ENCODE assay signal across 8 cellular contexts in the genomic region with DNA sequence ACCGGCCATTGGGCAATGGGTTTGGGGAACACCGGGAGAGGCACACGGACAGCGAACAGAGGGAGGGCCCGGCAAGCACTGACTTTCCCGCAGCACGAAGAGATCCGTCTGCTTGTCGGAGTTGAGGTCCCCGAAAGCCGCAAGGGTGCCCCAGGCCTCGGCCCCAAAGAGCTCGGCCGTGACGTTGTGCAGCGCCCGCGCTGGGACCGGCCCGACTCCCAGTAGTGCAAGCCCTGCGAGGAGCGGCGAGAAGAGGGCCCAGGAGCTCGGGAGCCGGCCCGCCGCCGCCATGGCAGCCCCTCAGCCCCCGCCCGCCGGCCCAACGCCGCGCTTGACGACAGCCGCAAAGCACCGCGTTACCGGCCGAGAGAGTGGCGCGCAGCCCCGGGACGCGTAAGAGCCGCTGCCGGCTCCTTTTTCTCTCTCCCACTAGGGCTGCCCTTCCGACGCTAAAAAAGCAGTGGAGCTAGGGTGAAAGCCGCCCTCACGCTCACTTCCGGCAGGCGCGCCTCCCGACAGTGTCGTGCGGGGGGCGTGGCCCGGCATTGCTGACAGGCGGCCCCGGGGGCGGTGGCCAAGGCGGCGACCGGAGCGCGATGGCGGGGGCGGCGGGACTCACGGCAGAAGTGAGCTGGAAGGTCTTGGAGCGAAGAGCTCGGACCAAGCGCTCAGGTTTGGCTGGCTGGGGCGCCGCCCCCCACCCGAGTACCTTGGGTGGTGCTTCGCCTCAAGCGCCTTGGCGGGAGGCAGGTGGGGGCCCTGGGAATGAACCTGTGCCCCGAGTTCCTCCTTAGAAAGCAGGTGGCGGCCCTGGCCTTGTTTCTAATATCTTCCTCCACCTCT. TPM values are rescaled to one million over a fixed set of nuclear protein-coding genes. Genes with fewer than 3 reads are reported as not detected.
DNase-seq lines count a peak whose midpoint lies in the region; ATAC-seq and TF ChIP-seq lines count a peak whose summit lies in the region.

ITFG1 (minus strand) TSS at position 309 of the 843 bp plus-strand sequence; CDS start at position 291, 18 bp downstream.
PHKB (plus strand) TSS at position 577 of the 843 bp plus-strand sequence; CDS start at position 597, 20 bp downstream.

- peaks cover 49% of the 10 kb centered on the region for H3K79me2 ChIP-seq in ACC112 (ENCODE audit: control insufficient read depth, insufficient read depth, low read length, unreplicated experiment)

- H3K27ac ChIP-seq in ACC112 (ENCODE audit: low read depth, low read length) (peak within 1 kb of the TSS; percentile 96), WERI-Rb-1 (peak within 1 kb of the TSS; percentile 99), breast epithelium (peak within 1 kb of the TSS; percentile 95 to 96), skeletal muscle tissue (ENCODE audit: low read depth, low read length) (peak within 1 kb of the TSS; percentile 96)

- DNase-seq in NCI-H2196 (lab: John Stamatoyannopoulos, UW; ENCODE audit: unreplicated experiment): peak; percentile 75
- DNase-seq in WERI-Rb-1: peak; percentile 92
- peak; percentile 80 to 84 for DNase-seq in breast epithelium (ENCODE audit: low spot score in 2 of 2)

- TF ChIP-seq POLR2A in GM18526 (IDR thresholded peaks at IDR 0.05; ENCODE audit: extremely low read depth, insufficient read length): peak; percentile 83
- TF ChIP-seq POLR2A in breast epithelium (IDR thresholded peaks at IDR 0.05): no peak

- H2AFZ ChIP-seq in ACC112 (ENCODE audit: low read length, unreplicated experiment): peak within 1 kb of the TSS; percentile 95

- intact Hi-C loops in breast epithelium (cut with DNase I; ENCODE audit: low total_unique reads): no loop called here

- H3K4me3 ChIP-seq in ACC112 (ENCODE audit: low read depth, low read length) (peak within 1 kb of the TSS; percentile 93), WERI-Rb-1 (ENCODE audit: low read depth, low read length) (peak within 1 kb of the TSS; percentile 62), breast epithelium (peak within 1 kb of the TSS; percentile 79 to 92 (median 89)), iPS-18c (ENCODE audit: insufficient read depth, low read depth, low read length) (peak within 1 kb of the TSS; percentile 98), skeletal muscle tissue (ENCODE audit: low read length in 3 of 3) (peak within 1 kb of the TSS; percentile 95 to 99 (median 98))

- TF ChIP-seq CTCF in WERI-Rb-1 (IDR thresholded peaks at IDR 0.05; ENCODE audit: low read depth, low read length) (no peak), breast epithelium (IDR thresholded peaks at IDR 0.05) (no peak)

- H3K36me3 ChIP-seq in ACC112 (ENCODE audit: insufficient read depth, low read length) (0 out of 2 replicates have a peak, but pooled peaks cover 4% of the 10 kb centered on the region), WERI-Rb-1 (peaks cover 14% of the 10 kb centered on the region), breast epithelium (no peaks in the 10 kb centered on the region), skeletal muscle tissue (ENCODE audit: control insufficient read depth in 3 of 3, insufficient read depth in 3 of 3, low read length in 3 of 3) (peaks cover 0 to 11% (median 2%) of the 10 kb centered on the region in 3 donors)

- peaks cover 36% of the 10 kb centered on the region for H3K4me1 ChIP-seq in ACC112 (ENCODE audit: control insufficient read depth, insufficient read depth, low read length, unreplicated experiment)
- peaks cover 4 to 23% of the 10 kb centered on the region in 2 donors for H3K4me1 ChIP-seq in breast epithelium
- peaks cover 29 to 42% (median 33%) of the 10 kb centered on the region in 3 donors for H3K4me1 ChIP-seq in skeletal muscle tissue (ENCODE audit: control insufficient read depth in 3 of 3, insufficient read depth in 3 of 3, low read length in 3 of 3)

- ATAC-seq in HG03064 (IDR thresholded peaks at IDR 0.05; ENCODE audit: low read depth, unreplicated experiment): peak; percentile 70

- H3K9ac ChIP-seq in skeletal muscle tissue (ENCODE audit: low read depth in 1 of 3, low read length in 3 of 3): peak within 1 kb of the TSS; percentile 96 to 97 (median 96)

- H3K27me3 ChIP-seq in ACC112 (ENCODE audit: insufficient read depth, low read length): no peaks in the 10 kb centered on the region
- H3K27me3 ChIP-seq in WERI-Rb-1 (ENCODE audit: insufficient read depth, low read depth, severe bottlenecking): no peaks in the 10 kb centered on the region
- H3K27me3 ChIP-seq in breast epithelium: no peaks in the 10 kb centered on the region
- H3K27me3 ChIP-seq in skeletal muscle tissue (ENCODE audit: control insufficient read depth in 3 of 3, insufficient read depth in 3 of 3, low read length in 3 of 3): no peaks in the 10 kb centered on the region

- H3K9me3 ChIP-seq in WERI-Rb-1 (ENCODE audit: severe bottlenecking): no peaks in the 10 kb centered on the region
- H3K9me3 ChIP-seq in breast epithelium: no peaks in the 10 kb centered on the region
- no peaks in the 10 kb centered on the region for H3K9me3 ChIP-seq in iPS-18c (ENCODE audit: control insufficient read depth, insufficient read depth, low read length)
- no peaks in the 10 kb centered on the region for H3K9me3 ChIP-seq in skeletal muscle tissue (ENCODE audit: control insufficient read depth in 3 of 3, low read length in 3 of 3)

RNA-seq across cellular contexts. Expression of gene ITFG1, which starts in this region (rescaled TPM):
- total RNA-seq in breast epithelium (10 to 100 TPM; 42.3 to 55.2 (median 53.4) TPM), skeletal muscle tissue (89.2 TPM)

RNA-seq across cellular contexts. Expression of gene PHKB, which starts in this region (rescaled TPM):
- total RNA-seq in breast epithelium (100 to 1,000 TPM in 1 of 3 donors, 10 to 100 TPM in 2; 77.9 to 111 (median 78.3) TPM), skeletal muscle tissue (68.9 TPM)

Comparison
In these comparisons a context has a peak if more than half of its experiments do, and no peak if none do; other contexts are left out.
1. Peak in every context shown above with its lines: DNase-seq, ATAC-seq, H3K4me3 ChIP-seq and H3K27ac ChIP-seq.